18 cellular contexts compared by ENCODE assay signal in the genomic region with DNA sequence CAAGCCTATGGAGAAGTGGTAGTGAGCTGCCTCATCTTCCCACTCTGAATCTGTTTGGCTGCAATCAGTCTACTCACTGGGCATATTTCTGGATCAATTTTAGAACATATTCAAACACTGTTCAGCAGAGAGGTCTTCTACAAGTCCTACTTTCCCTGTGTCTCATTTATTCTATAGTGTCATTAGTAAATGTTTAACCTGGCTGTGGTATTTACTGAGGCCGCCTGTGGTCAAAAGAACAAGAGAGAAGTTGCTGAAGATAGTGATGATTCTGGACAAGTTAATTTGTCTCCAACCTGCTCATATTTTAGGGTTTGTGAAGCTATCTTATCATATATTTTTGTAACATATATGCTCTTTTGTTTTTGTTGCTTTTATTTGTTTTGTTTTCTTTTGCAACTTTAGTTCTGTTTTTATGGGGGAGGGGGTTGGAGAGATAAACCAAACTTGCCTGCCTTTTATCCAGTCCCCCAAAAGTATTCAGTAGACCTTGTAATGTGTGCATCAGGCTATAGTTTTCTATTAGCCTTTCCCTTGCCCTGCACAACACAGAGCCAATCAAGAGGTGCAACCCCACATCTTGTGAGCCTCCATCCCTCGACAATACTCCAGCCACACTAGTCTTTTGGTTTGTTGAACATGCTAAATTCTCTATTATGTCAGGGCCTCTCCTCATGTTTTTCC.
A peak's percentile ranks its signal among the peaks of the same experiment; 100 is the strongest.
DNase-seq lines count a peak whose midpoint lies in the region; ATAC-seq lines count a peak whose summit lies in the region.
"Had no signal": no experiment of that assay in that cellular context is flagged by ENCODE, and none has a peak within 500 bp of the region (broad histone marks: within the 10 kb centered on the region; RNA-seq: fewer than 3 reads in every experiment).

No MANE protein-coding gene starts in this region.

- DNase-seq in COLO668 (lab: John Stamatoyannopoulos, UW; ENCODE audit: unreplicated experiment) (peak; percentile 1), HT-29 (ENCODE audit: low spot score) (peak; percentile 68), superior temporal gyrus (ENCODE audit: extremely low spot score) (no peak), NCI-H128 (lab: John Stamatoyannopoulos, UW; ENCODE audit: unreplicated experiment) (no peak), NCI-H1694 treated with DMSO at 0.1 percent for 48 hours (lab: John Stamatoyannopoulos, UW) (no peak)
- DNase-seq in activated naive CD4-positive, alpha-beta T cell treated with anti-CD3 and anti-CD28 coated beads, Interleukin-2, amount 50 U/mL, for 16 hours, result no peak
- DNase-seq: activated CD4-positive, alpha-beta T cell treated with anti-CD3 and anti-CD28 coated beads, Interleukin-2, amount 10 ng/mL, durations not matched to agents 7 days and 5 days; CD8-positive, alpha-beta T cell; dorsolateral prefrontal cortex; NCI-H146; NCI-H748 treated with DMSO at 0.1 percent for 48 hours; posterior cingulate gyrus; stimulated activated CD8-positive, alpha-beta memory T cell treated with anti-CD3 and anti-CD28 coated beads, Interleukin-4, amount 100 ng/mL, for 48 hours; upper lobe of right lung had no signal

- peak; percentile 90 for ATAC-seq in GM19395 (IDR thresholded peaks at IDR 0.05; ENCODE audit: unreplicated experiment)
- peak; percentile 88 for ATAC-seq in HG02943 (IDR thresholded peaks at IDR 0.05; ENCODE audit: low read depth, unreplicated experiment)
- ATAC-seq: CD8-positive, alpha-beta T cell; K562; Right ventricle myocardium inferior; upper lobe of right lung had no signal

Comparison
In these comparisons a context has a peak if more than half of its experiments do, and no peak if none do; other contexts are left out.
1. DNase-seq: peak in COLO668 (single experiment) and HT-29 (single experiment); none in superior temporal gyrus (single experiment), NCI-H128 (single experiment), NCI-H1694 treated with DMSO at 0.1 percent for 48 hours (single experiment) and activated naive CD4-positive, alpha-beta T cell treated with anti-CD3 and anti-CD28 coated beads, Interleukin-2, amount 50 U/mL, for 16 hours (single experiment).